Comparison of ENCODE assay signal across 11 cellular contexts in the genomic region with DNA sequence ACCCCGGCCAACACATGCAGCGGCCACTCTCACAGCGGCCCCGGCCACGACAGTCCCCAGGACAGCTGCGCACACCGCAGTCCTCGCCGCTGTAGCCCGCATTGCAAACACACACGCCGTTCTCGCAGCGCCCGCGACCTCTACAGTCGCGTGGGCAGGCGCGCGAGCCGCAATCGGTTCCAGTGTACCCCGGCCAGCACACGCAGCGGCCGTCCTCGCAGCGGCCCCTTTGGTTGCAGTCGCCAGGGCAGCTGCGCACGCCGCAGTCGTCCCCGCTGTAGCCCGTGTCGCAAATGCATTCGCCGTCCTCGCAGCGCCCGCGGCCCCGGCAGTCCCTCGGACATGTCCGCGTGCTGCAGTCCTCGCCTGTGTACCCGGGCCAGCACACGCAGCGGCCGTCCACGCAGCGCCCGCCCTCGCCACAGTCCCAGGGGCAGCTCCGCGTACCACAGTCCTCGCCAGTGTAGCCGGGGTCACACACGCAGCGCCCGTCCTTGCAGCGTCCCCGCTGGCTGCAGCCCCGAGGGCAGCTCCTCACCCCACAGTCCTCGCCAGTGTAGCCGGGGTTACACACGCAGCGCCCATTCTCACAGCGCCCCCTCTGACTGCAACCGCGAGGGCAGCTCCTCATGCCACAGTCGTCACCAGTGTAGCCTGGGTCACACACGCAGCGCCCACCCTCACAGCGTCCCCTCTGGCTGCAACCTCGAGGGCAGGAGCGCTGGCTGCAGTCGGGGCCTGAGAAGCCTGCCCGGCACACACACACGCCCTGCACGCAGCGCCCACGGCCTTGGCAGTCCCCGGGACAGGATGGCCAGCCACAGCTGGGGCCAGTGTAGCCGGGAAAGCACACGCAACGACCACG. TPM values are rescaled to one million over a fixed set of nuclear protein-coding genes. Genes with fewer than 3 reads are reported as not detected.
DNase-seq lines count a peak whose midpoint lies in the region; FAIRE-seq and TF ChIP-seq lines count a peak whose summit lies in the region.
"Had no signal": no experiment of that assay in that cellular context is flagged by ENCODE, and none has a peak within 500 bp of the region (broad histone marks: within the 10 kb centered on the region; RNA-seq: fewer than 3 reads in every experiment).

No MANE protein-coding gene starts in this region.

- POLR2A ChIA-PET in HEK293 (lab: Yijun Ruan, JAX), result no interaction called here

- H3K4me1 ChIP-seq in HEK293 (ENCODE audit: control insufficient read depth, insufficient read depth, low read length), result peaks cover 11% of the 10 kb centered on the region
- peaks cover 56% of the 10 kb centered on the region for H3K4me1 ChIP-seq in left ventricle myocardium inferior

- no peak for FAIRE-seq in GM19239 (lab: Jason Lieb, UNC)
- FAIRE-seq: endothelial cell of umbilical vein had no signal

- H3K9me3 ChIP-seq in HEK293 (ENCODE audit: control insufficient read depth, insufficient read depth, low read depth, low read length) (no peaks in the 10 kb centered on the region), left ventricle myocardium inferior (replicated peaks) (no peaks in the 10 kb centered on the region)

- H3K27me3 ChIP-seq in left ventricle myocardium inferior (ENCODE audit: low read depth), result peaks cover 28% of the 10 kb centered on the region

- H3K4me3 ChIP-seq in HEK293 (ENCODE audit: low read depth, low read length) (no peak overlapping the region; the same call in 1 of the 2 replicates), left ventricle myocardium inferior (peak overlapping the region; percentile 51), retinal pigment epithelial cell (ENCODE audit: low read length) (no peak overlapping the region)

- DNase-seq in left ventricle myocardium inferior, result no peak
- no peak for DNase-seq in retinal pigment epithelial cell (ENCODE audit: low read depth)
- no peak for DNase-seq in H4 (ENCODE audit: low spot score)
- no peak for DNase-seq in NCI-H187 (lab: John Stamatoyannopoulos, UW)
- DNase-seq in GM19239 (ENCODE audit: insufficient read length, low spot score), result no peak
- DNase-seq: KG1; NCI-H226; stimulated activated CD4-positive, alpha-beta T cell treated with anti-CD3 and anti-CD28 coated beads, Interleukin-12 subunit alpha, Interleukin-12 subunit beta, amount 100 ng/mL, for 4 hours had no signal

- TF ChIP-seq CTCF in HEK293 (tag by site-specific recombination; IDR thresholded peaks at IDR 0.05) (no peak), VCaP (conservative IDR thresholded peaks at IDR 0.05) (peak; percentile 35), left ventricle myocardium inferior (IDR thresholded peaks at IDR 0.05; ENCODE audit: borderline replicate concordance) (no peak), retinal pigment epithelial cell (conservative IDR thresholded peaks at IDR 0.05; ENCODE audit: low read depth, low read length) (peak; percentile 27)

- intact Hi-C loops in left ventricle myocardium inferior (cut with micrococcal nuclease), result no loop called here

- no peak overlapping the region for H3K27ac ChIP-seq in HEK293 (ENCODE audit: extremely low read depth, low read depth, low read length)
- no peak overlapping the region for H3K27ac ChIP-seq in VCaP
- no peak overlapping the region for H3K27ac ChIP-seq in left ventricle myocardium inferior (replicated peaks)

- CTCF ChIA-PET in HEK293 (lab: Yijun Ruan, JAX), result interaction anchor here (0.6 to 3.9 kb wide), 7 partner anchors 14 to 149 kb away, joined by 3 to 16 read pairs (median 4); no protein-coding TSS in a partner anchor

- no peaks in the 10 kb centered on the region for H3K36me3 ChIP-seq in HEK293 (ENCODE audit: control insufficient read depth in 2 of 2, insufficient read depth in 1 of 2, low read length in 2 of 2)
- peaks cover 49% of the 10 kb centered on the region for H3K36me3 ChIP-seq in left ventricle myocardium inferior

TF ChIP-seq in HEK293, 187 proteins besides CTCF, POLR2A, EP300 and RAD21:
- TF ChIP-seq, protein P1, sequence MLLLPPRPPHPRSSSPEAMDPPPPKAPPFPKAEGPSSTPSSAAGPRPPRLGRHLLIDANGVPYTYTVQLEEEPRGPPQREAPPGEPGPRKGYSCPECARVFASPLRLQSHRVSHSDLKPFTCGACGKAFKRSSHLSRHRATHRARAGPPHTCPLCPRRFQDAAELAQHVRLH (tag by site-specific recombination; IDR thresholded peaks at IDR 0.05), result no peak
- TF ChIP-seq ZNF830 (tag by site-specific recombination; IDR thresholded peaks at IDR 0.05; ENCODE audit: low read depth), result no peak
- TF ChIP-seq, protein P2, sequence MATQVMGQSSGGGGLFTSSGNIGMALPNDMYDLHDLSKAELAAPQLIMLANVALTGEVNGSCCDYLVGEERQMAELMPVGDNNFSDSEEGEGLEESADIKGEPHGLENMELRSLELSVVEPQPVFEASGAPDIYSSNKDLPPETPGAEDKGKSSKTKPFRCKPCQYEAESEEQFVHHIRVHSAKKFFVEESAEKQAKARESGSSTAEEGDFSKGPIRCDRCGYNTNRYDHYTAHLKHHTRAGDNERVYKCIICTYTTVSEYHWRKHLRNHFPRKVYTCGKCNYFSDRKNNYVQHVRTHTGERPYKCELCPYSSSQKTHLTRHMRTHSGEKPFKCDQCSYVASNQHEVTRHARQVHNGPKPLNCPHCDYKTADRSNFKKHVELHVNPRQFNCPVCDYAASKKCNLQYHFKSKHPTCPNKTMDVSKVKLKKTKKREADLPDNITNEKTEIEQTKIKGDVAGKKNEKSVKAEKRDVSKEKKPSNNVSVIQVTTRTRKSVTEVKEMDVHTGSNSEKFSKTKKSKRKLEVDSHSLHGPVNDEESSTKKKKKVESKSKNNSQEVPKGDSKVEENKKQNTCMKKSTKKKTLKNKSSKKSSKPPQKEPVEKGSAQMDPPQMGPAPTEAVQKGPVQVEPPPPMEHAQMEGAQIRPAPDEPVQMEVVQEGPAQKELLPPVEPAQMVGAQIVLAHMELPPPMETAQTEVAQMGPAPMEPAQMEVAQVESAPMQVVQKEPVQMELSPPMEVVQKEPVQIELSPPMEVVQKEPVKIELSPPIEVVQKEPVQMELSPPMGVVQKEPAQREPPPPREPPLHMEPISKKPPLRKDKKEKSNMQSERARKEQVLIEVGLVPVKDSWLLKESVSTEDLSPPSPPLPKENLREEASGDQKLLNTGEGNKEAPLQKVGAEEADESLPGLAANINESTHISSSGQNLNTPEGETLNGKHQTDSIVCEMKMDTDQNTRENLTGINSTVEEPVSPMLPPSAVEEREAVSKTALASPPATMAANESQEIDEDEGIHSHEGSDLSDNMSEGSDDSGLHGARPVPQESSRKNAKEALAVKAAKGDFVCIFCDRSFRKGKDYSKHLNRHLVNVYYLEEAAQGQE (tag by site-specific recombination; IDR thresholded peaks at IDR 0.05), result no peak
- TF ChIP-seq ZNF707 (tag by site-specific recombination; IDR thresholded peaks at IDR 0.05), result no peak
- TF ChIP-seq, protein P3, sequence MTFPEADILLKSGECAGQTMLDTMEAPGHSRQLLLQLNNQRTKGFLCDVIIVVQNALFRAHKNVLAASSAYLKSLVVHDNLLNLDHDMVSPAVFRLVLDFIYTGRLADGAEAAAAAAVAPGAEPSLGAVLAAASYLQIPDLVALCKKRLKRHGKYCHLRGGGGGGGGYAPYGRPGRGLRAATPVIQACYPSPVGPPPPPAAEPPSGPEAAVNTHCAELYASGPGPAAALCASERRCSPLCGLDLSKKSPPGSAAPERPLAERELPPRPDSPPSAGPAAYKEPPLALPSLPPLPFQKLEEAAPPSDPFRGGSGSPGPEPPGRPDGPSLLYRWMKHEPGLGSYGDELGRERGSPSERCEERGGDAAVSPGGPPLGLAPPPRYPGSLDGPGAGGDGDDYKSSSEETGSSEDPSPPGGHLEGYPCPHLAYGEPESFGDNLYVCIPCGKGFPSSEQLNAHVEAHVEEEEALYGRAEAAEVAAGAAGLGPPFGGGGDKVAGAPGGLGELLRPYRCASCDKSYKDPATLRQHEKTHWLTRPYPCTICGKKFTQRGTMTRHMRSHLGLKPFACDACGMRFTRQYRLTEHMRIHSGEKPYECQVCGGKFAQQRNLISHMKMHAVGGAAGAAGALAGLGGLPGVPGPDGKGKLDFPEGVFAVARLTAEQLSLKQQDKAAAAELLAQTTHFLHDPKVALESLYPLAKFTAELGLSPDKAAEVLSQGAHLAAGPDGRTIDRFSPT (tag by site-specific recombination; IDR thresholded peaks at IDR 0.05), result 0 out of 2 replicates have a peak, but pooled peaks have one; percentile 11
- TF ChIP-seq, protein P4, sequence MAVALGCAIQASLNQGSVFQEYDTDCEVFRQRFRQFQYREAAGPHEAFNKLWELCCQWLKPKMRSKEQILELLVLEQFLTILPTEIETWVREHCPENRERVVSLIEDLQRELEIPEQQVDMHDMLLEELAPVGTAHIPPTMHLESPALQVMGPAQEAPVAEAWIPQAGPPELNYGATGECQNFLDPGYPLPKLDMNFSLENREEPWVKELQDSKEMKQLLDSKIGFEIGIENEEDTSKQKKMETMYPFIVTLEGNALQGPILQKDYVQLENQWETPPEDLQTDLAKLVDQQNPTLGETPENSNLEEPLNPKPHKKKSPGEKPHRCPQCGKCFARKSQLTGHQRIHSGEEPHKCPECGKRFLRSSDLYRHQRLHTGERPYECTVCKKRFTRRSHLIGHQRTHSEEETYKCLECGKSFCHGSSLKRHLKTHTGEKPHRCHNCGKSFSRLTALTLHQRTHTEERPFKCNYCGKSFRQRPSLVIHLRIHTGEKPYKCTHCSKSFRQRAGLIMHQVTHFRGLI (tag by site-specific recombination; IDR thresholded peaks at IDR 0.05), result no peak
- no peak for TF ChIP-seq ZNF211 (tag by site-specific recombination; IDR thresholded peaks at IDR 0.05; ENCODE audit: low read depth)
- TF ChIP-seq ZNF19 (tag by site-specific recombination; IDR thresholded peaks at IDR 0.05; ENCODE audit: low read depth), result no peak
- no peak for TF ChIP-seq ZNF266 (tag by site-specific recombination; IDR thresholded peaks at IDR 0.05; ENCODE audit: low read depth)
TF ChIP-seq in HEK293: peak in this region for 1.

RNA-seq across cellular contexts. Expression of a gene that starts 12.5 kb away (rescaled TPM):
- total RNA-seq in left ventricle myocardium inferior, result 73.0 TPM
- 0.06 and 0.29 TPM in 2 replicates for total RNA-seq in H4 (2014; rRNA removed; shearing (Covaris generic))

RNA-seq across cellular contexts. Expression of a gene that starts 31.4 kb away (rescaled TPM):
- total RNA-seq in left ventricle myocardium inferior, result 29.1 TPM
- total RNA-seq in H4 (2014; rRNA removed; shearing (Covaris generic)), result 17.1 and 23.4 TPM in 2 replicates

RNA-seq across cellular contexts. Expression of a gene that starts 33.5 kb away (rescaled TPM):
- 2.7 TPM for total RNA-seq in left ventricle myocardium inferior
- 11.7 and 14.2 TPM in 2 replicates for total RNA-seq in H4 (2014; rRNA removed; shearing (Covaris generic))

RNA-seq across cellular contexts. Expression of a gene that starts 55.1 kb away (rescaled TPM):
- total RNA-seq in left ventricle myocardium inferior, result 1.0 TPM
- 0.10 TPM in 1 of 2 replicates, not detected in the other for total RNA-seq in H4 (2014; rRNA removed; shearing (Covaris generic))

RNA-seq across cellular contexts. Expression of a gene that starts 57.3 kb away (rescaled TPM):
- 23.4 TPM for total RNA-seq in left ventricle myocardium inferior
- total RNA-seq in H4 (2014; rRNA removed; shearing (Covaris generic)), result 19.3 and 25.7 TPM in 2 replicates

Comparison
In these comparisons a context has a peak if more than half of its experiments do, and no peak if none do; other contexts are left out.
1. CTCF ChIP-seq: peak in VCaP (single experiment) and retinal pigment epithelial cell (single experiment); none in HEK293 (single experiment) and left ventricle myocardium inferior (single experiment).
2. RNA of a gene that starts 12.5 kb away (total RNA-seq): 73.0 TPM in left ventricle myocardium inferior (single experiment); 0.06 to 0.29 TPM in H4; every median in the first group is over 10 times any median in the second.